8 cellular contexts compared by ENCODE assay signal in the genomic region with DNA sequence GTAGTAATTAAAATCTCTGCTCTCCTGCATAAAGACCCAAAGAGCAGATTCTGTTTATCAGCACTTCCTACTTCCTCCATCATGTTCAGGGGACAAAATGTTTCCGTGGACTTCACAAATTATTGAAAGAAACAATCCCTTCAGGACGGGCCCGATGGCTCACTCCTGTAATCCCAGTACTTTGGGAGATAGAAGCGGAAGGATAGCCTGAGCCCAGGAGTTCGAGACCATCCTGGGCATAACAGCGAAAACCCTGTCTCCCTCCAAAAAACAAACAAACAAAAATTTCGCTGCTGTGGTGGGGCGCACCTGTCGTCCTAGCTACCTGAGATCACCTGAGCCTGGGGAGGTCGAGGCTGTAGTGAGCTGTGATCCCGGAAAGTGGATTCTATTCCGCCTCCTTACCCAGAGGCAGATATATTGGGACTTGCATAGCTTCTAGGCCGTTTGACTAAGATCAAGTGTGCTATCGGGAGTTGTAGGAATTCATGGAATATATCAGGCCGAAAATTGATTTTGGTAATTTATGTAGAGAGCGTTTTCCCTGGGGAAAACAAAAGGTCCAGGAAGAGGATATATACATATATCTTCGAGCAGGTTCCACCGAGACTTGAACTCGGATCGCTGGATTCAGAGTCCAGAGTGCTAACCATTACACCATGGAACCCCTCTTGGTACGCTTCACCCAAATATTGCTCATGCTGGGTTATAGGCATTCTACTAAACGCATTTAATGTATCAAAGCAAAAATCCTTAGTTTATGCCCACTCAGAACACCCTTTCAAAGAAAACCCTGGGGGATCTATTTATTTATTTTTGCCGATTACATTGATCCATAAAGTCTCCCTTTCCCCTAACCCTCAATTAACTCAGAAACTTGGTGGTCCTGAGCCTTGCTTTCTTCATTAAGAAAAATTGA.
DNase-seq lines count a peak whose midpoint lies in the region; ATAC-seq and TF ChIP-seq lines count a peak whose summit lies in the region.

No MANE protein-coding gene starts in this region.

- ATAC-seq in Panc1 = peak; percentile 70
- ATAC-seq in omental fat pad (ENCODE audit: low FRiP score) = no peak
- ATAC-seq in HG03159 (IDR thresholded peaks at IDR 0.05; ENCODE audit: unreplicated experiment) = no peak
- ATAC-seq in GM21447 (IDR thresholded peaks at IDR 0.05; ENCODE audit: unreplicated experiment) = no peak

- H3K4me3 ChIP-seq in HAP-1 (peak overlapping the region; percentile 44), Panc1 (ENCODE audit: low read depth in 2 of 2, low read length in 2 of 2) (peak overlapping the region; percentile 61 to 87), epithelial cell of esophagus (ENCODE audit: low read length) (peak overlapping the region; percentile 19), suprapubic skin (no peak overlapping the region)

- no peaks in the 10 kb centered on the region for H3K36me3 ChIP-seq in HAP-1 (replicated peaks)
- H3K36me3 ChIP-seq in Panc1 (ENCODE audit: control insufficient read depth, insufficient read depth, low read length) = no peaks in the 10 kb centered on the region
- no peaks in the 10 kb centered on the region for H3K36me3 ChIP-seq in suprapubic skin

- CTCF ChIA-PET in Panc1 (lab: Charles Lee) = no interaction called here

- H3K27ac ChIP-seq in Panc1 (ENCODE audit: low read length) (peak overlapping the region; percentile 58), suprapubic skin (no peak overlapping the region)

- peaks cover 3% of the 10 kb centered on the region; the same call in 1 of the 2 replicates for H3K4me1 ChIP-seq in HAP-1
- peaks cover 20% of the 10 kb centered on the region for H3K4me1 ChIP-seq in Panc1 (ENCODE audit: control insufficient read depth, insufficient read depth, low read length)
- peaks cover 23% of the 10 kb centered on the region for H3K4me1 ChIP-seq in suprapubic skin

- 32% methylated on average over 23 of the region's 23 CpGs for WGBS in suprapubic skin

- BruUV-seq in Panc1 (replicated peaks; lab: Mats Ljungman, UMichigan) = no TSS peak

- H3K9me3 ChIP-seq in HAP-1 (no peaks in the 10 kb centered on the region), Panc1 (ENCODE audit: control insufficient read depth, insufficient read depth, low read depth, low read length) (no peaks in the 10 kb centered on the region), suprapubic skin (no peaks in the 10 kb centered on the region)

- TF ChIP-seq CTCF in Panc1 (IDR thresholded peaks at IDR 0.05) (no peak), epithelial cell of esophagus (IDR thresholded peaks at IDR 0.05; ENCODE audit: insufficient read depth, low read depth, low read length, missing control alignments) (no peak), omental fat pad (IDR thresholded peaks at IDR 0.05) (no peak), suprapubic skin (IDR thresholded peaks at IDR 0.05) (no peak)

- in situ Hi-C loops in HAP-1 (cut with MboI; ENCODE audit: low sequenced_read_pairs) (no loop called here), Panc1 (cut with HindIII; ENCODE audit: low pct_unique_long_range_greater_than_20kb, low sequenced_read_pairs) (no loop called here)

- DNase-seq in AG08395 (ENCODE audit: low spot score) (peak; percentile 24), HAP-1 (ENCODE audit: low spot score in 2 of 2) (peak; percentile 72 to 84), Panc1 (ENCODE audit: low read depth, low spot score) (no peak), epithelial cell of esophagus (ENCODE audit: low read depth) (peak; percentile 61), omental fat pad (ENCODE audit: low spot score) (no peak), suprapubic skin (ENCODE audit: low spot score in 2 of 2) (no peak)

- TF ChIP-seq EP300 in suprapubic skin (IDR thresholded peaks at IDR 0.05) = no peak

- POLR2A ChIA-PET in Panc1 (lab: Charles Lee) = no interaction called here

- intact Hi-C loops in Panc1 (cut with micrococcal nuclease; ENCODE audit: unreplicated experiment) = loop anchor here (5.0 kb wide), 1 partner anchor 45 kb away; no protein-coding TSS in a partner anchor

- TF ChIP-seq POLR2A in suprapubic skin (IDR thresholded peaks at IDR 0.05) = no peak

- H3K27me3 ChIP-seq in HAP-1 (ENCODE audit: low read depth) (no peaks in the 10 kb centered on the region), Panc1 (ENCODE audit: control insufficient read depth, insufficient read depth, low read length) (peaks cover 2% of the 10 kb centered on the region; the same call in 1 of the 2 replicates), suprapubic skin (peaks cover 98% of the 10 kb centered on the region)

Comparison
In these comparisons a context has a peak if more than half of its experiments do, and no peak if none do; other contexts are left out.
1. DNase-seq: peak in AG08395 (single experiment), HAP-1 (2 of 2) and epithelial cell of esophagus (single experiment); none in Panc1 (single experiment), omental fat pad (single experiment) and suprapubic skin (0 of 2).